ENCODE assay signal across 9 cellular contexts in the genomic region with DNA sequence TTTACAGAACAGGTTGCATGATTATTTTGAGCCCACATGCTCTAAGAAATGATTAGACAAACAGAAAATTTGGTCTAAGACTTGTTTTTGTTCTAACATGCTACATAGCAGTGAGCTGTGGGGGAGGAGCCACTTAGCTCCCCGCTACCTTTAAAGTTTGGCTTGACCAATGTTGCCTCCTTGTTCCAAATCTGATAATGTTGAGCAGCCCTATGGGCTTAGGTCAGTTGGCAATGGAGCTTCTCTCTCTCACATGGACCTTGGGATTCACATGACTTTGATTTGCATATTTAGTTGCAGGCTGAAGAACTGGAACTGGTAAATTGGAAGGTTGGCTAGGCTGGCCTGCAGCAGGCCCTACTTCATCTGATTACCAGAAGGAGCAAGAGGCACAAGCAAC.
"Had no signal": no experiment of that assay in that cellular context is flagged by ENCODE, and none has a peak within 500 bp of the region (broad histone marks: within the 10 kb centered on the region; RNA-seq: fewer than 3 reads in every experiment).

No MANE protein-coding gene starts in this region.

- ATAC-seq: GM23338, HCT116 had no signal

- H3K27ac ChIP-seq: GM23248 had no signal

- H3K4me3 ChIP-seq: GM23248, GM23338, HAP-1 had no signal

- H3K4me2 ChIP-seq: GM23338 had no signal

- H3K9me3 ChIP-seq: HAP-1 had no signal

- H3K36me3 ChIP-seq: HAP-1 had no signal

- FAIRE-seq: H54 had no signal

- H3K4me1 ChIP-seq: HAP-1 had no signal

- DNase-seq: GM23248, GOT3, H7, H9, HFFc6 had no signal

- H2AFZ ChIP-seq: GM23248, GM23338 had no signal

- H3K9ac ChIP-seq: GM23248 had no signal
